In genomic region chr1:165631403-165632151, GRCh38 we compare ENCODE assay signal across 8 cellular contexts. TPM values are rescaled to one million over a fixed set of nuclear protein-coding genes. Genes with fewer than 3 reads are reported as not detected.
DNase-seq lines count a peak whose midpoint lies in the region; ATAC-seq and TF ChIP-seq lines count a peak whose summit lies in the region.

No MANE protein-coding gene starts in this region.

- DNase-seq in EH (ENCODE audit: low read depth) (peak; percentile 93), HuH-7 (ENCODE audit: low spot score) (peak; percentile 13), T1000 (lab: John Stamatoyannopoulos, UW) (peak; percentile 61), breast epithelium (ENCODE audit: low spot score in 2 of 2) (peak; percentile 37 to 56), islet precursor cell (peak; percentile 90), GM19240 (ENCODE audit: insufficient read length, low spot score) (no peak)
- DNase-seq in stimulated activated CD4-positive, alpha-beta T cell treated with anti-CD3 and anti-CD28 coated beads, Interleukin-12 subunit alpha, Interleukin-12 subunit beta, amount 100 ng/mL, for 4 hours = peak; percentile 20

- ATAC-seq in GM21576 (IDR thresholded peaks at IDR 0.05; ENCODE audit: unreplicated experiment) = peak; percentile 27

- no peak for TF ChIP-seq CTCF in breast epithelium (IDR thresholded peaks at IDR 0.05)

- TF ChIP-seq POLR2A in breast epithelium (IDR thresholded peaks at IDR 0.05) = no peak

- peak overlapping the region; percentile 92 to 94 for H3K27ac ChIP-seq in breast epithelium

- H3K27me3 ChIP-seq in breast epithelium = no peaks in the 10 kb centered on the region

- no peaks in the 10 kb centered on the region for H3K9me3 ChIP-seq in breast epithelium

- intact Hi-C loops in breast epithelium (cut with DNase I; ENCODE audit: low total_unique reads) = loop anchor here (10.0 kb wide), 1 partner anchor 133 kb away; the partner anchor contains the start of gene TMCO1

- H3K4me3 ChIP-seq in breast epithelium = peak overlapping the region; percentile 79 to 89 (median 79)

- H3K4me1 ChIP-seq in breast epithelium = peaks cover 0 to 8% of the 10 kb centered on the region in 2 donors

- H3K36me3 ChIP-seq in breast epithelium = no peaks in the 10 kb centered on the region

RNA-seq across cellular contexts. Expression of gene MGST3, which starts 0.5 kb away (rescaled TPM):
- total RNA-seq in breast epithelium = 100 to 1,000 TPM; 140 to 318 (median 251) TPM
